13 cellular contexts compared by ENCODE assay signal in genomic region chr5:34674226-34674625, GRCh38. TPM values are rescaled to one million over a fixed set of nuclear protein-coding genes. Genes with fewer than 3 reads are reported as not detected.
DNase-seq lines count a peak whose midpoint lies in the region; ATAC-seq and TF ChIP-seq lines count a peak whose summit lies in the region.
"Had no signal": no experiment of that assay in that cellular context is flagged by ENCODE, and none has a peak within 500 bp of the region (broad histone marks: within the 10 kb centered on the region; RNA-seq: fewer than 3 reads in every experiment).

No MANE protein-coding gene starts in this region.

- WGBS in GM23248 (ENCODE audit: low coverage in 1 of 2, low lambda C conversion rate in 2 of 2, missing lambda C conversion rate in 2 of 2), 2 experiments = 3 to 7% methylated on average over 4 of the region's 4 CpGs
- 49 to 74% (median 66%) methylated on average over 4 of the region's 4 CpGs for WGBS in spleen, 5 donors

- no peaks in the 10 kb centered on the region for H4K20me1 ChIP-seq in GM23248 (ENCODE audit: insufficient read depth)

- peak; percentile 96 for DNase-seq in GM23248
- peak; percentile 89 for DNase-seq in astrocyte of the cerebellum (ENCODE audit: low read depth)
- peak; percentile 94 to 96 for DNase-seq in foreskin keratinocyte
- DNase-seq in spleen = no peak
- DNase-seq in superior temporal gyrus (ENCODE audit: extremely low spot score) = no peak
- no peak for DNase-seq in midbrain (lab: John Stamatoyannopoulos, UW)
- DNase-seq: activated CD4-positive, alpha-beta memory T cell treated with anti-CD3 and anti-CD28 coated beads, Interleukin-2, amount 10 ng/mL, durations not matched to agents 7 days and 5 days; activated naive CD8-positive, alpha-beta T cell treated with anti-CD3 and anti-CD28 coated beads, Interleukin-2, amount 10 ng/mL, durations not matched to agents 7 days and 5 days; MV-4-11; pancreas; testis had no signal

- in situ Hi-C loops in GM23248 (cut with MboI) = no loop called here
- in situ Hi-C loops in astrocyte of the cerebellum (cut with HindIII; ENCODE audit: low sequenced_read_pairs) = no loop called here

- no peaks in the 10 kb centered on the region for H3K9me3 ChIP-seq in GM23248 (ENCODE audit: low read depth)
- no peaks in the 10 kb centered on the region for H3K9me3 ChIP-seq in spleen
- H3K9me3 ChIP-seq: pancreas, testis had no signal

- H3K27me3 ChIP-seq in GM23248 (replicated peaks; ENCODE audit: insufficient read depth) = no peaks in the 10 kb centered on the region
- no peaks in the 10 kb centered on the region for H3K27me3 ChIP-seq in foreskin keratinocyte
- no peaks in the 10 kb centered on the region for H3K27me3 ChIP-seq in spleen (replicated peaks in 1 of 7)
- H3K27me3 ChIP-seq: pancreas, testis had no signal

- peaks cover 97% of the 10 kb centered on the region for H3K79me2 ChIP-seq in GM23248 (ENCODE audit: insufficient read depth)

- TF ChIP-seq POLR2A in spleen (IDR thresholded peaks at IDR 0.05) = no peak

- peak overlapping the region; percentile 62 for H3K9ac ChIP-seq in GM23248

- H3K4me1 ChIP-seq in GM23248 (ENCODE audit: insufficient read depth) = peaks cover 45% of the 10 kb centered on the region
- peaks cover 20% of the 10 kb centered on the region for H3K4me1 ChIP-seq in foreskin keratinocyte
- H3K4me1 ChIP-seq in spleen = peaks cover 0 to 28% (median 11%) of the 10 kb centered on the region in 6 donors
- H3K4me1 ChIP-seq: testis had no signal

- TF ChIP-seq CTCF in astrocyte of the cerebellum (IDR thresholded peaks at IDR 0.05; ENCODE audit: low read depth, low read length, missing control alignments) = no peak
- no peak for TF ChIP-seq CTCF in foreskin keratinocyte (conservative IDR thresholded peaks at IDR 0.05)
- TF ChIP-seq CTCF in spleen (IDR thresholded peaks at IDR 0.05 in 8 of 11, conservative IDR thresholded peaks at IDR 0.05 in 3 of 11) = no peak

- H3K4me3 ChIP-seq in GM23248 = peak overlapping the region; percentile 3; the same call in 1 of the 2 replicates
- no peak overlapping the region for H3K4me3 ChIP-seq in astrocyte of the cerebellum (ENCODE audit: low read depth, low read length)
- no peak overlapping the region for H3K4me3 ChIP-seq in spleen
- H3K4me3 ChIP-seq: pancreas, testis had no signal

- peaks cover 56% of the 10 kb centered on the region for H3F3A ChIP-seq in GM23248 (ENCODE audit: insufficient read depth)

- H2AFZ ChIP-seq in GM23248 = no peak overlapping the region

- intact Hi-C loops in spleen (cut with DNase I; ENCODE audit: low total_unique reads) = no loop called here

- peak overlapping the region; percentile 94 for H3K27ac ChIP-seq in GM23248
- peak overlapping the region; percentile 64 for H3K27ac ChIP-seq in foreskin keratinocyte
- peak overlapping the region in 6 of 8 donors; percentile 24 to 70 (median 56) for H3K27ac ChIP-seq in spleen
- H3K27ac ChIP-seq: pancreas, testis had no signal

- H3K9me2 ChIP-seq in GM23248 (ENCODE audit: insufficient read depth) = no peaks in the 10 kb centered on the region

- peak; percentile 93 for ATAC-seq in foreskin keratinocyte
- no peak for ATAC-seq in HG03378 (IDR thresholded peaks at IDR 0.05; ENCODE audit: unreplicated experiment)
- ATAC-seq in GM21515 (IDR thresholded peaks at IDR 0.05; ENCODE audit: unreplicated experiment) = no peak

- peak overlapping the region; percentile 44 for H3K4me2 ChIP-seq in GM23248 (ENCODE audit: unreplicated experiment)

- H3K36me3 ChIP-seq in GM23248 (ENCODE audit: low read depth) = peaks cover 12% of the 10 kb centered on the region; the same call in 1 of the 2 replicates
- no peaks in the 10 kb centered on the region for H3K36me3 ChIP-seq in spleen
- H3K36me3 ChIP-seq: pancreas had no signal

RNA-seq across cellular contexts. Expression of gene RAI14, which starts 18.1 kb away (rescaled TPM):
- total RNA-seq in GM23248 (2014; rRNA removed; shearing (Covaris generic)) = 120 and 124 TPM in 2 replicates
- 113 and 116 TPM in 2 replicates for polyA plus RNA-seq in GM23248 (2016; fragmentation: Nextera tagmentation; extraction: Ambion mirVana)
- total RNA-seq in foreskin keratinocyte = 37.8 and 38.1 TPM in 2 replicates
- 9.0 and 10.9 TPM in 2 replicates for polyA plus RNA-seq in foreskin keratinocyte
- 100 to 1,000 TPM in 6 of 7 donors, 10 to 100 TPM in 1; 88.9 to 217 (median 135) TPM for total RNA-seq in spleen
- polyA plus RNA-seq in spleen = 10 to 100 TPM; 14.2 to 36.3 (median 18.3) TPM

Comparison
In these comparisons a context has a peak if more than half of its experiments do, and no peak if none do; other contexts are left out.
1. DNase-seq: peak in GM23248 (single experiment), astrocyte of the cerebellum (single experiment) and foreskin keratinocyte (2 of 2); none in spleen (single experiment), superior temporal gyrus (single experiment) and midbrain (single experiment).
2. Peak in every context shown above with its lines, with median percentiles within 50 percentile points of each other: H3K27ac ChIP-seq.